Comparison of ENCODE assay signal across 1 cellular context in the genomic region with DNA sequence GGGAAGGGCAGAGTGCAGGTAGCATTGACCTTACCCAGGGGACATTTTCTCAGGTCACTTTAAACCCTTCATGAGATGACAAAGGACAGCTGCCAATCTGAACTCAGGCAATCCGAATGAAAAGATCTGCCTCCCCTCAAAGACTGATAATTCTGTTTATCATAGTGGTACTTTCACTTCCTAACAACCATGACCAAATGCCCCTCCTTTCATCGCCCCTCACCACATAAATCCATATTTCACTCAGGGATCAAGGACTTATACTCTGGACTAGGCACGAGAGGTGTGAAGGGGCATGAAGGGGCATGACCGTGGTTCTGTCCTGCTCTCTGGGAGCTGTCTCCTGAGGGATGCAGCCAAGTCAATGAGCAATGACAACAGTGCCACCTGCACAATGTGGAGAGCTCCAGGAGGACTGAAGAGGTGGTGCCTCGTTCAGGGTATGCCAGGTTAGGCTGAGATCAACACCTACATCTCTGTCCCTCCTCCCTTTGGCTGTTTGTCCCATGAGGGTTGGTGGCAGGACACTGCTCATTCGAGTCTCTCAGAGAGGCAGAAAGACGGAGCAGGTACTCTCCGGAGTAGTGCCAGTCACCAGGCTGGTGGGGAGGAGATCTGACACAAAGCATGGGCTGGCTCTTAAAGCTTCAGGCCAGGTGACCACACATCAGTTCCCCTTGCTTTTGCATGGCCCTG.
TF ChIP-seq lines count a peak whose summit lies in the region.

No MANE protein-coding gene starts in this region.

TF ChIP-seq in GM12878, 131 proteins besides CTCF, POLR2A, EP300 and RAD21 (continued from another document and continues in another):
- TF ChIP-seq, protein P1, sequence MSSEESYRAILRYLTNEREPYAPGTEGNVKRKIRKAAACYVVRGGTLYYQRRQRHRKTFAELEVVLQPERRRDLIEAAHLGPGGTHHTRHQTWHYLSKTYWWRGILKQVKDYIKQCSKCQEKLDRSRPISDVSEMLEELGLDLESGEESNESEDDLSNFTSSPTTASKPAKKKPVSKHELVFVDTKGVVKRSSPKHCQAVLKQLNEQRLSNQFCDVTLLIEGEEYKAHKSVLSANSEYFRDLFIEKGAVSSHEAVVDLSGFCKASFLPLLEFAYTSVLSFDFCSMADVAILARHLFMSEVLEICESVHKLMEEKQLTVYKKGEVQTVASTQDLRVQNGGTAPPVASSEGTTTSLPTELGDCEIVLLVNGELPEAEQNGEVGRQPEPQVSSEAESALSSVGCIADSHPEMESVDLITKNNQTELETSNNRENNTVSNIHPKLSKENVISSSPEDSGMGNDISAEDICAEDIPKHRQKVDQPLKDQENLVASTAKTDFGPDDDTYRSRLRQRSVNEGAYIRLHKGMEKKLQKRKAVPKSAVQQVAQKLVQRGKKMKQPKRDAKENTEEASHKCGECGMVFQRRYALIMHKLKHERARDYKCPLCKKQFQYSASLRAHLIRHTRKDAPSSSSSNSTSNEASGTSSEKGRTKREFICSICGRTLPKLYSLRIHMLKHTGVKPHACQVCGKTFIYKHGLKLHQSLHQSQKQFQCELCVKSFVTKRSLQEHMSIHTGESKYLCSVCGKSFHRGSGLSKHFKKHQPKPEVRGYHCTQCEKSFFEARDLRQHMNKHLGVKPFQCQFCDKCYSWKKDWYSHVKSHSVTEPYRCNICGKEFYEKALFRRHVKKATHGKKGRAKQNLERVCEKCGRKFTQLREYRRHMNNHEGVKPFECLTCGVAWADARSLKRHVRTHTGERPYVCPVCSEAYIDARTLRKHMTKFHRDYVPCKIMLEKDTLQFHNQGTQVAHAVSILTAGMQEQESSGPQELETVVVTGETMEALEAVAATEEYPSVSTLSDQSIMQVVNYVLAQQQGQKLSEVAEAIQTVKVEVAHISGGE (CRISPR knock-in tag; IDR thresholded peaks at IDR 0.05), result no peak
- TF ChIP-seq MYB (IDR thresholded peaks at IDR 0.05; ENCODE audit: borderline replicate concordance, low read depth, low read length), result no peak
- peak in 1 of 2 experiments; percentile 51; a peak in 1 of 4 replicates for TF ChIP-seq ETV6 (conservative IDR thresholded peaks at IDR 0.05 in 1 of 2, IDR thresholded peaks at IDR 0.05 in 1 of 2; ENCODE audit: borderline replicate concordance in 1 of 2, low read depth in 1 of 2)
- TF ChIP-seq, protein P2, sequence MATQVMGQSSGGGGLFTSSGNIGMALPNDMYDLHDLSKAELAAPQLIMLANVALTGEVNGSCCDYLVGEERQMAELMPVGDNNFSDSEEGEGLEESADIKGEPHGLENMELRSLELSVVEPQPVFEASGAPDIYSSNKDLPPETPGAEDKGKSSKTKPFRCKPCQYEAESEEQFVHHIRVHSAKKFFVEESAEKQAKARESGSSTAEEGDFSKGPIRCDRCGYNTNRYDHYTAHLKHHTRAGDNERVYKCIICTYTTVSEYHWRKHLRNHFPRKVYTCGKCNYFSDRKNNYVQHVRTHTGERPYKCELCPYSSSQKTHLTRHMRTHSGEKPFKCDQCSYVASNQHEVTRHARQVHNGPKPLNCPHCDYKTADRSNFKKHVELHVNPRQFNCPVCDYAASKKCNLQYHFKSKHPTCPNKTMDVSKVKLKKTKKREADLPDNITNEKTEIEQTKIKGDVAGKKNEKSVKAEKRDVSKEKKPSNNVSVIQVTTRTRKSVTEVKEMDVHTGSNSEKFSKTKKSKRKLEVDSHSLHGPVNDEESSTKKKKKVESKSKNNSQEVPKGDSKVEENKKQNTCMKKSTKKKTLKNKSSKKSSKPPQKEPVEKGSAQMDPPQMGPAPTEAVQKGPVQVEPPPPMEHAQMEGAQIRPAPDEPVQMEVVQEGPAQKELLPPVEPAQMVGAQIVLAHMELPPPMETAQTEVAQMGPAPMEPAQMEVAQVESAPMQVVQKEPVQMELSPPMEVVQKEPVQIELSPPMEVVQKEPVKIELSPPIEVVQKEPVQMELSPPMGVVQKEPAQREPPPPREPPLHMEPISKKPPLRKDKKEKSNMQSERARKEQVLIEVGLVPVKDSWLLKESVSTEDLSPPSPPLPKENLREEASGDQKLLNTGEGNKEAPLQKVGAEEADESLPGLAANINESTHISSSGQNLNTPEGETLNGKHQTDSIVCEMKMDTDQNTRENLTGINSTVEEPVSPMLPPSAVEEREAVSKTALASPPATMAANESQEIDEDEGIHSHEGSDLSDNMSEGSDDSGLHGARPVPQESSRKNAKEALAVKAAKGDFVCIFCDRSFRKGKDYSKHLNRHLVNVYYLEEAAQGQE (IDR thresholded peaks at IDR 0.05; ENCODE audit: low read depth, low read length), result no peak
- TF ChIP-seq, protein P3, sequence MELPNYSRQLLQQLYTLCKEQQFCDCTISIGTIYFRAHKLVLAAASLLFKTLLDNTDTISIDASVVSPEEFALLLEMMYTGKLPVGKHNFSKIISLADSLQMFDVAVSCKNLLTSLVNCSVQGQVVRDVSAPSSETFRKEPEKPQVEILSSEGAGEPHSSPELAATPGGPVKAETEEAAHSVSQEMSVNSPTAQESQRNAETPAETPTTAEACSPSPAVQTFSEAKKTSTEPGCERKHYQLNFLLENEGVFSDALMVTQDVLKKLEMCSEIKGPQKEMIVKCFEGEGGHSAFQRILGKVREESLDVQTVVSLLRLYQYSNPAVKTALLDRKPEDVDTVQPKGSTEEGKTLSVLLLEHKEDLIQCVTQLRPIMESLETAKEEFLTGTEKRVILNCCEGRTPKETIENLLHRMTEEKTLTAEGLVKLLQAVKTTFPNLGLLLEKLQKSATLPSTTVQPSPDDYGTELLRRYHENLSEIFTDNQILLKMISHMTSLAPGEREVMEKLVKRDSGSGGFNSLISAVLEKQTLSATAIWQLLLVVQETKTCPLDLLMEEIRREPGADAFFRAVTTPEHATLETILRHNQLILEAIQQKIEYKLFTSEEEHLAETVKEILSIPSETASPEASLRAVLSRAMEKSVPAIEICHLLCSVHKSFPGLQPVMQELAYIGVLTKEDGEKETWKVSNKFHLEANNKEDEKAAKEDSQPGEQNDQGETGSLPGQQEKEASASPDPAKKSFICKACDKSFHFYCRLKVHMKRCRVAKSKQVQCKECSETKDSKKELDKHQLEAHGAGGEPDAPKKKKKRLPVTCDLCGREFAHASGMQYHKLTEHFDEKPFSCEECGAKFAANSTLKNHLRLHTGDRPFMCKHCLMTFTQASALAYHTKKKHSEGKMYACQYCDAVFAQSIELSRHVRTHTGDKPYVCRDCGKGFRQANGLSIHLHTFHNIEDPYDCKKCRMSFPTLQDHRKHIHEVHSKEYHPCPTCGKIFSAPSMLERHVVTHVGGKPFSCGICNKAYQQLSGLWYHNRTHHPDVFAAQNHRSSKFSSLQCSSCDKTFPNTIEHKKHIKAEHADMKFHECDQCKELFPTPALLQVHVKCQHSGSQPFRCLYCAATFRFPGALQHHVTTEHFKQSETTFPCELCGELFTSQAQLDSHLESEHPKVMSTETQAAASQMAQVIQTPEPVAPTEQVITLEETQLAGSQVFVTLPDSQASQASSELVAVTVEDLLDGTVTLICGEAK (IDR thresholded peaks at IDR 0.05; ENCODE audit: borderline replicate concordance), result no peak
- no peak for TF ChIP-seq HDGF (IDR thresholded peaks at IDR 0.05)
- TF ChIP-seq RAD51 (IDR thresholded peaks at IDR 0.05), result no peak
- peak; percentile 81; the same call in 1 of the 2 replicates for TF ChIP-seq BCL11A (IDR thresholded peaks at IDR 0.05; ENCODE audit: low read depth, low read length)
- TF ChIP-seq, protein P4, sequence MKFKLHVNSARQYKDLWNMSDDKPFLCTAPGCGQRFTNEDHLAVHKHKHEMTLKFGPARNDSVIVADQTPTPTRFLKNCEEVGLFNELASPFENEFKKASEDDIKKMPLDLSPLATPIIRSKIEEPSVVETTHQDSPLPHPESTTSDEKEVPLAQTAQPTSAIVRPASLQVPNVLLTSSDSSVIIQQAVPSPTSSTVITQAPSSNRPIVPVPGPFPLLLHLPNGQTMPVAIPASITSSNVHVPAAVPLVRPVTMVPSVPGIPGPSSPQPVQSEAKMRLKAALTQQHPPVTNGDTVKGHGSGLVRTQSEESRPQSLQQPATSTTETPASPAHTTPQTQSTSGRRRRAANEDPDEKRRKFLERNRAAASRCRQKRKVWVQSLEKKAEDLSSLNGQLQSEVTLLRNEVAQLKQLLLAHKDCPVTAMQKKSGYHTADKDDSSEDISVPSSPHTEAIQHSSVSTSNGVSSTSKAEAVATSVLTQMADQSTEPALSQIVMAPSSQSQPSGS (IDR thresholded peaks at IDR 0.05; ENCODE audit: low read length), result peak; percentile 45; the same call in 1 of the 2 replicates
- TF ChIP-seq, protein P5, sequence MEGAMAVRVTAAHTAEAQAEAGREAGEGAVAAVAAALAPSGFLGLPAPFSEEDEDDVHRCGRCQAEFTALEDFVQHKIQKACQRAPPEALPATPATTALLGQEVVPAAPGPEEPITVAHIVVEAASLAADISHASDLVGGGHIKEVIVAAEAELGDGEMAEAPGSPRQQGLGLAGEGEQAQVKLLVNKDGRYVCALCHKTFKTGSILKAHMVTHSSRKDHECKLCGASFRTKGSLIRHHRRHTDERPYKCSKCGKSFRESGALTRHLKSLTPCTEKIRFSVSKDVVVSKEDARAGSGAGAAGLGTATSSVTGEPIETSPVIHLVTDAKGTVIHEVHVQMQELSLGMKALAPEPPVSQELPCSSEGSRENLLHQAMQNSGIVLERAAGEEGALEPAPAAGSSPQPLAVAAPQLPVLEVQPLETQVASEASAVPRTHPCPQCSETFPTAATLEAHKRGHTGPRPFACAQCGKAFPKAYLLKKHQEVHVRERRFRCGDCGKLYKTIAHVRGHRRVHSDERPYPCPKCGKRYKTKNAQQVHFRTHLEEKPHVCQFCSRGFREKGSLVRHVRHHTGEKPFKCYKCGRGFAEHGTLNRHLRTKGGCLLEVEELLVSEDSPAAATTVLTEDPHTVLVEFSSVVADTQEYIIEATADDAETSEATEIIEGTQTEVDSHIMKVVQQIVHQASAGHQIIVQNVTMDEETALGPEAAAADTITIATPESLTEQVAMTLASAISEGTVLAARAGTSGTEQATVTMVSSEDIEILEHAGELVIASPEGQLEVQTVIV (IDR thresholded peaks at IDR 0.05; ENCODE audit: borderline replicate concordance, partially characterized antibody), result no peak
- TF ChIP-seq ESRRA (IDR thresholded peaks at IDR 0.05; ENCODE audit: low read length), result no peak
- no peak for TF ChIP-seq TBL1XR1 (IDR thresholded peaks at IDR 0.05; ENCODE audit: low read depth, low read length)
- TF ChIP-seq SREBF2 (IDR thresholded peaks at IDR 0.05; ENCODE audit: low read length), result no peak
- TF ChIP-seq BHLHE40 (IDR thresholded peaks at IDR 0.05; ENCODE audit: borderline replicate concordance in 1 of 2, low read depth in 2 of 2, low read length in 1 of 2), result peak in 1 of 2 experiments; percentile 35; a peak in 2 of 4 replicates
- no peak for TF ChIP-seq TARDBP (IDR thresholded peaks at IDR 0.05; ENCODE audit: borderline replicate concordance)
- no peak for TF ChIP-seq EGR1 (IDR thresholded peaks at IDR 0.05; ENCODE audit: borderline replicate concordance in 1 of 2, low read depth in 2 of 2, low read length in 2 of 2)
- TF ChIP-seq MTA2 (IDR thresholded peaks at IDR 0.05; ENCODE audit: low read depth), result no peak
- TF ChIP-seq, protein P6, sequence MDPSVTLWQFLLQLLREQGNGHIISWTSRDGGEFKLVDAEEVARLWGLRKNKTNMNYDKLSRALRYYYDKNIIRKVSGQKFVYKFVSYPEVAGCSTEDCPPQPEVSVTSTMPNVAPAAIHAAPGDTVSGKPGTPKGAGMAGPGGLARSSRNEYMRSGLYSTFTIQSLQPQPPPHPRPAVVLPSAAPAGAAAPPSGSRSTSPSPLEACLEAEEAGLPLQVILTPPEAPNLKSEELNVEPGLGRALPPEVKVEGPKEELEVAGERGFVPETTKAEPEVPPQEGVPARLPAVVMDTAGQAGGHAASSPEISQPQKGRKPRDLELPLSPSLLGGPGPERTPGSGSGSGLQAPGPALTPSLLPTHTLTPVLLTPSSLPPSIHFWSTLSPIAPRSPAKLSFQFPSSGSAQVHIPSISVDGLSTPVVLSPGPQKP (IDR thresholded peaks at IDR 0.05; ENCODE audit: low read depth, low read length), result no peak
- no peak for TF ChIP-seq ZZZ3 (IDR thresholded peaks at IDR 0.05; ENCODE audit: control insufficient read depth, insufficient read length, low read depth)
- no peak for TF ChIP-seq NR2C1 (IDR thresholded peaks at IDR 0.05)
- TF ChIP-seq, protein P7, sequence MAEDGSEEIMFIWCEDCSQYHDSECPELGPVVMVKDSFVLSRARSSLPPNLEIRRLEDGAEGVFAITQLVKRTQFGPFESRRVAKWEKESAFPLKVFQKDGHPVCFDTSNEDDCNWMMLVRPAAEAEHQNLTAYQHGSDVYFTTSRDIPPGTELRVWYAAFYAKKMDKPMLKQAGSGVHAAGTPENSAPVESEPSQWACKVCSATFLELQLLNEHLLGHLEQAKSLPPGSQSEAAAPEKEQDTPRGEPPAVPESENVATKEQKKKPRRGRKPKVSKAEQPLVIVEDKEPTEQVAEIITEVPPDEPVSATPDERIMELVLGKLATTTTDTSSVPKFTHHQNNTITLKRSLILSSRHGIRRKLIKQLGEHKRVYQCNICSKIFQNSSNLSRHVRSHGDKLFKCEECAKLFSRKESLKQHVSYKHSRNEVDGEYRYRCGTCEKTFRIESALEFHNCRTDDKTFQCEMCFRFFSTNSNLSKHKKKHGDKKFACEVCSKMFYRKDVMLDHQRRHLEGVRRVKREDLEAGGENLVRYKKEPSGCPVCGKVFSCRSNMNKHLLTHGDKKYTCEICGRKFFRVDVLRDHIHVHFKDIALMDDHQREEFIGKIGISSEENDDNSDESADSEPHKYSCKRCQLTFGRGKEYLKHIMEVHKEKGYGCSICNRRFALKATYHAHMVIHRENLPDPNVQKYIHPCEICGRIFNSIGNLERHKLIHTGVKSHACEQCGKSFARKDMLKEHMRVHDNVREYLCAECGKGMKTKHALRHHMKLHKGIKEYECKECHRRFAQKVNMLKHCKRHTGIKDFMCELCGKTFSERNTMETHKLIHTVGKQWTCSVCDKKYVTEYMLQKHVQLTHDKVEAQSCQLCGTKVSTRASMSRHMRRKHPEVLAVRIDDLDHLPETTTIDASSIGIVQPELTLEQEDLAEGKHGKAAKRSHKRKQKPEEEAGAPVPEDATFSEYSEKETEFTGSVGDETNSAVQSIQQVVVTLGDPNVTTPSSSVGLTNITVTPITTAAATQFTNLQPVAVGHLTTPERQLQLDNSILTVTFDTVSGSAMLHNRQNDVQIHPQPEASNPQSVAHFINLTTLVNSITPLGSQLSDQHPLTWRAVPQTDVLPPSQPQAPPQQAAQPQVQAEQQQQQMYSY (CRISPR knock-in tag; IDR thresholded peaks at IDR 0.05), result no peak
- no peak for TF ChIP-seq PAX8 (IDR thresholded peaks at IDR 0.05)
- TF ChIP-seq RB1 (IDR thresholded peaks at IDR 0.05; ENCODE audit: borderline replicate concordance), result no peak
- TF ChIP-seq, protein P8, sequence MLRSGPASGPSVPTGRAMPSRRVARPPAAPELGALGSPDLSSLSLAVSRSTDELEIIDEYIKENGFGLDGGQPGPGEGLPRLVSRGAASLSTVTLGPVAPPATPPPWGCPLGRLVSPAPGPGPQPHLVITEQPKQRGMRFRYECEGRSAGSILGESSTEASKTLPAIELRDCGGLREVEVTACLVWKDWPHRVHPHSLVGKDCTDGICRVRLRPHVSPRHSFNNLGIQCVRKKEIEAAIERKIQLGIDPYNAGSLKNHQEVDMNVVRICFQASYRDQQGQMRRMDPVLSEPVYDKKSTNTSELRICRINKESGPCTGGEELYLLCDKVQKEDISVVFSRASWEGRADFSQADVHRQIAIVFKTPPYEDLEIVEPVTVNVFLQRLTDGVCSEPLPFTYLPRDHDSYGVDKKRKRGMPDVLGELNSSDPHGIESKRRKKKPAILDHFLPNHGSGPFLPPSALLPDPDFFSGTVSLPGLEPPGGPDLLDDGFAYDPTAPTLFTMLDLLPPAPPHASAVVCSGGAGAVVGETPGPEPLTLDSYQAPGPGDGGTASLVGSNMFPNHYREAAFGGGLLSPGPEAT (IDR thresholded peaks at IDR 0.05; ENCODE audit: low read depth), result no peak
